24 cellular contexts compared by ENCODE assay signal in genomic region chr1:228181635-228182034, GRCh38. TPM values are rescaled to one million over a fixed set of nuclear protein-coding genes. Genes with fewer than 3 reads are reported as not detected.
A peak's percentile ranks its signal among the peaks of the same experiment; 100 is the strongest.
DNase-seq lines count a peak whose midpoint lies in the region; ATAC-seq and TF ChIP-seq lines count a peak whose summit lies in the region.
"Had no signal": no experiment of that assay in that cellular context is flagged by ENCODE, and none has a peak within 500 bp of the region (broad histone marks: within the 10 kb centered on the region; RNA-seq: fewer than 3 reads in every experiment).

No MANE protein-coding gene starts in this region.

- H3K9ac ChIP-seq in skeletal muscle tissue (ENCODE audit: low read depth in 1 of 3, low read length in 3 of 3): peak overlapping the region in 2 of 3 donors; percentile 40 to 69
- H3K9ac ChIP-seq: BLaER1 treated with 17β-estradiol and CSF1 and Interleukin-3, amounts not matched to agents 10 nM and 100 nM had no signal

- TF ChIP-seq EP300 in transverse colon (IDR thresholded peaks at IDR 0.05; ENCODE audit: low read depth): no peak

- CTCF ChIA-PET in activated CD4-positive, alpha-beta T cell treated with anti-CD3 and anti-CD28 coated beads, Interleukin-2, amount 10 ng/mL, durations not matched to agents 7 days and 5 days (lab: Charles Lee): interaction anchor here (1.5 kb wide), 1 partner anchor 15 kb away, joined by 6 read pairs; no protein-coding TSS in a partner anchor

- intact Hi-C loops in lower lobe of right lung (cut with DNase I) (no loop called here), transverse colon (cut with DNase I; ENCODE audit: low total_unique reads) (no loop called here)

- TF ChIP-seq POLR2A in transverse colon (IDR thresholded peaks at IDR 0.05): no peak

- H3K27ac Mint-ChIP-seq in activated CD4-positive, alpha-beta T cell treated with anti-CD3 and anti-CD28 coated beads, Interleukin-2, amount 10 ng/mL, durations not matched to agents 7 days and 5 days: peak overlapping the region; percentile 13
- H3K27ac Mint-ChIP-seq: CD8-positive, alpha-beta T cell; HFFc6 had no signal

- H3K9me3 ChIP-seq in lower lobe of right lung (no peaks in the 10 kb centered on the region), skeletal muscle tissue (ENCODE audit: control insufficient read depth in 3 of 3, low read length in 3 of 3) (no peaks in the 10 kb centered on the region), transverse colon (no peaks in the 10 kb centered on the region)
- H3K9me3 ChIP-seq: BLaER1 treated with 17β-estradiol and CSF1 and Interleukin-3, amounts not matched to agents 10 nM and 100 nM had no signal

- no peaks in the 10 kb centered on the region for H3K27me3 ChIP-seq in lower lobe of right lung (ENCODE audit: low read depth)
- H3K27me3 ChIP-seq in skeletal muscle tissue (ENCODE audit: control insufficient read depth in 3 of 3, insufficient read depth in 3 of 3, low read length in 3 of 3): no peaks in the 10 kb centered on the region
- no peaks in the 10 kb centered on the region for H3K27me3 ChIP-seq in transverse colon
- H3K27me3 ChIP-seq: BLaER1 treated with 17β-estradiol and CSF1 and Interleukin-3, amounts not matched to agents 10 nM and 100 nM had no signal

- TF ChIP-seq CTCF in lower lobe of right lung (IDR thresholded peaks at IDR 0.05) (no peak), transverse colon (IDR thresholded peaks at IDR 0.05) (no peak)

- H3K27ac ChIP-seq in lower lobe of right lung (peak overlapping the region; percentile 31), skeletal muscle tissue (ENCODE audit: low read depth, low read length) (peak overlapping the region; percentile 65), transverse colon (no peak overlapping the region)
- H3K27ac ChIP-seq: 22Rv1; BLaER1 treated with 17β-estradiol and CSF1 and Interleukin-3, amounts not matched to agents 10 nM and 100 nM; PC-9 had no signal

- H3K4me1 Mint-ChIP-seq in activated CD4-positive, alpha-beta T cell treated with anti-CD3 and anti-CD28 coated beads, Interleukin-2, amount 10 ng/mL, durations not matched to agents 7 days and 5 days: peaks cover 12% of the 10 kb centered on the region

- in situ Hi-C loops in transverse colon (cut with MboI; ENCODE audit: low pct_ligation_motif_present in 1 of 4, low pct_unique_long_range_greater_than_20kb in 1 of 4, low sequenced_read_pairs in 3 of 4): no loop called here

- WGBS in transverse colon (ENCODE audit: low coverage in 1 of 2), 2 donors: 87 to 94% methylated on average over 3 to 9 of the region's 9 CpGs

- no peaks in the 10 kb centered on the region for H3K9me3 Mint-ChIP-seq in activated CD4-positive, alpha-beta T cell treated with anti-CD3 and anti-CD28 coated beads, Interleukin-2, amount 10 ng/mL, durations not matched to agents 7 days and 5 days
- H3K9me3 Mint-ChIP-seq: CD8-positive, alpha-beta T cell; HFFc6 had no signal

- H3K4me1 ChIP-seq in lower lobe of right lung: peaks cover 37% of the 10 kb centered on the region
- peaks cover 9 to 13% (median 11%) of the 10 kb centered on the region in 3 donors for H3K4me1 ChIP-seq in skeletal muscle tissue (ENCODE audit: control insufficient read depth in 3 of 3, insufficient read depth in 3 of 3, low read length in 3 of 3)
- H3K4me1 ChIP-seq in transverse colon: peaks cover 0 to 13% (median 0%) of the 10 kb centered on the region in 4 donors

- H3K4me3 ChIP-seq in lower lobe of right lung: no peak overlapping the region
- H3K4me3 ChIP-seq in skeletal muscle tissue (ENCODE audit: low read length in 3 of 3): peak overlapping the region; percentile 35 to 64 (median 38)
- no peak overlapping the region for H3K4me3 ChIP-seq in transverse colon
- H3K4me3 ChIP-seq: BLaER1 treated with 17β-estradiol and CSF1 and Interleukin-3, amounts not matched to agents 10 nM and 100 nM; PC-9 had no signal

- H3K27me3 Mint-ChIP-seq in activated CD4-positive, alpha-beta T cell treated with anti-CD3 and anti-CD28 coated beads, Interleukin-2, amount 10 ng/mL, durations not matched to agents 7 days and 5 days: no peaks in the 10 kb centered on the region

- H3K36me3 ChIP-seq in lower lobe of right lung (no peaks in the 10 kb centered on the region), skeletal muscle tissue (ENCODE audit: control insufficient read depth in 3 of 3, insufficient read depth in 3 of 3, low read length in 3 of 3) (no peaks in the 10 kb centered on the region), transverse colon (no peaks in the 10 kb centered on the region)

- POLR2A ChIA-PET in activated CD4-positive, alpha-beta T cell treated with anti-CD3 and anti-CD28 coated beads, Interleukin-2, amount 10 ng/mL, durations not matched to agents 7 days and 5 days (lab: Charles Lee): no interaction called here

- ATAC-seq in lower lobe of right lung: no peak
- ATAC-seq: CD8-positive, alpha-beta T cell had no signal

- DNase-seq in activated CD4-positive, alpha-beta T cell treated with anti-CD3 and anti-CD28 coated beads, Interleukin-2, amount 10 ng/mL, durations not matched to agents 7 days and 5 days: no peak
- DNase-seq in activated CD4-positive, alpha-beta T cell treated with anti-CD3 and anti-CD28 coated beads for 1 hour: no peak
- peak; percentile 17 for DNase-seq in D341Med (ENCODE audit: low spot score)
- no peak for DNase-seq in lower lobe of right lung
- DNase-seq in globus pallidus (ENCODE audit: low spot score): no peak
- DNase-seq in stimulated activated CD4-positive, alpha-beta T cell treated with anti-CD3 and anti-CD28 coated beads, Interleukin-1b, Interleukin-23, amount 100 ng/mL, for 48 hours: no peak
- DNase-seq in transverse colon: no peak
- DNase-seq: CD8-positive, alpha-beta T cell; DMS153; H7; HFFc6; KBM-7; NCI-H1092 treated with DMSO at 0.1 percent for 48 hours; NCI-H1436 treated with DMSO at 0.1 percent for 48 hours; NCI-H1930; NCI-H2227 treated with DMSO at 0.1 percent for 48 hours; NCI-H510A; NCI-H748 treated with DMSO at 0.1 percent for 48 hours; PC-9; RPMI8226; SIG-M5 had no signal

- H3K4me3 Mint-ChIP-seq in activated CD4-positive, alpha-beta T cell treated with anti-CD3 and anti-CD28 coated beads, Interleukin-2, amount 10 ng/mL, durations not matched to agents 7 days and 5 days: no peak overlapping the region
- H3K4me3 Mint-ChIP-seq: CD8-positive, alpha-beta T cell; HFFc6 had no signal

- H3K36me3 Mint-ChIP-seq in activated CD4-positive, alpha-beta T cell treated with anti-CD3 and anti-CD28 coated beads, Interleukin-2, amount 10 ng/mL, durations not matched to agents 7 days and 5 days (ENCODE audit: low read depth): no peaks in the 10 kb centered on the region

RNA-seq across cellular contexts. Expression of gene IBA57, which starts 16.0 kb away (rescaled TPM):
- 1 to 10 TPM; 6.4 to 8.2 TPM for total RNA-seq in activated CD4-positive, alpha-beta T cell treated with anti-CD3 and anti-CD28 coated beads, Interleukin-2, amount 10 ng/mL, durations not matched to agents 7 days and 5 days
- total RNA-seq in lower lobe of right lung (10.7 TPM), skeletal muscle tissue (3.1 TPM), transverse colon (10 to 100 TPM in 3 of 4 donors, 1 to 10 TPM in 1; 7.5 to 13.5 (median 10.4) TPM)

RNA-seq across cellular contexts. Expression of gene OBSCN, which starts 26.2 kb away (rescaled TPM):
- total RNA-seq in activated CD4-positive, alpha-beta T cell treated with anti-CD3 and anti-CD28 coated beads, Interleukin-2, amount 10 ng/mL, durations not matched to agents 7 days and 5 days: 10 to 100 TPM; 13.8 to 21.8 TPM
- total RNA-seq in lower lobe of right lung (35.6 TPM), skeletal muscle tissue (460 TPM), transverse colon (10 to 100 TPM; 11.9 to 21.7 (median 15.8) TPM)

RNA-seq across cellular contexts. Expression of gene GJC2, which starts 31.9 kb away (rescaled TPM):
- total RNA-seq in activated CD4-positive, alpha-beta T cell treated with anti-CD3 and anti-CD28 coated beads, Interleukin-2, amount 10 ng/mL, durations not matched to agents 7 days and 5 days: under 1 TPM; 0.40 to 0.62 TPM
- total RNA-seq in lower lobe of right lung (6.0 TPM), skeletal muscle tissue (1.6 TPM), transverse colon (1 to 10 TPM in 2 of 4 donors, under 1 TPM in 2; 0.20 to 7.1 (median 1.4) TPM)

RNA-seq across cellular contexts. Expression of gene GUK1, which starts 41.6 kb away (rescaled TPM):
- total RNA-seq in activated CD4-positive, alpha-beta T cell treated with anti-CD3 and anti-CD28 coated beads, Interleukin-2, amount 10 ng/mL, durations not matched to agents 7 days and 5 days: 100 to 1,000 TPM; 207 to 260 TPM
- 192 TPM for total RNA-seq in lower lobe of right lung
- total RNA-seq in skeletal muscle tissue: 165 TPM
- 100 to 1,000 TPM; 183 to 573 (median 382) TPM for total RNA-seq in transverse colon

Comparison
In these comparisons a context has a peak if more than half of its experiments do, and no peak if none do; other contexts are left out.
1. H3K27ac ChIP-seq: peak in lower lobe of right lung (single experiment) and skeletal muscle tissue (single experiment); none in transverse colon (0 of 4).
2. H3K4me3 ChIP-seq: peak in skeletal muscle tissue (3 of 3); none in lower lobe of right lung (single experiment) and transverse colon (0 of 4).
3. RNA of gene OBSCN, which starts 26.2 kb away (total RNA-seq): 460 TPM in skeletal muscle tissue (single experiment); 35.6 TPM in lower lobe of right lung (single experiment), 13.8 to 21.8 TPM in activated CD4-positive, alpha-beta T cell treated with anti-CD3 and anti-CD28 coated beads, Interleukin-2, amount 10 ng/mL, durations not matched to agents 7 days and 5 days and 11.9 to 21.7 TPM in transverse colon; every median in the first group is over 10 times any median in the second.